Comparison of ENCODE assay signal across 2 cellular contexts in the genomic region with DNA sequence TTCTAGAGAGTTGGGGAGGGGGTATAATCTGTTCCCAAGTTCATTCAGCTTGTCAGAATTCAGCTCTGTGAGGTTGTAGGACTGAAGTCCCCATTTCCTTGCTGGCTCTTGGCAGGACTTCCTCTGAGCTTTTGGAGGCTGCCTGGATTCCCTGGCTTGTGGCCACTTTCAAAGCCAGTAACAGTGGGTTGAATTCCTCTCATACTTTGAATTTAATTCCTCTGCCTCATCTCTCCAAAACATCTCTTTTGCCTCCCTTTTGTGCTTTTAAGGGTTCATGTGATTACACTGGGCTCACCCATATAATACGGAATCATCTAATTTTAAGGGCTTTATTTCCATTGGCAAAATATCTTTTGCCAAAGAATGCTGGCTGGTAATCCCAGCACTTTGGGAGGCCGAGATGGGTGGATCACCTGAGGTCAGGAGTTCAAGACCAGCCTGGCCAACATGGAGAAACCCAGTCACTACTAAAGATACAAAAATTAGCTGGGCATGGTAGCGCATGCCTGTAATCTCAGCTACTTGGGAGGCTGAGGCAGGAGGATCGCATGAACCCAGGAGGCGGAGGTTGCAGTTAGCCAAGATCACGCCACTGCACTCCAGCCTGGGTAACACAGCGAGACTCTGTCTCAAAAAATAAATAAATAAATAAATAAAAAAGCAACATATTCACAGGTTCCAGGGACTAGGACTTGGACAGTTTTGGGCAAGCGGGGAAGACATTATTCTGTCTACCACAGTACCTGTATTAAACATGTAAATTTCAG.
TF ChIP-seq lines count a peak whose summit lies in the region.
"Not testable (repeated sequence)": the region's sequence is repeated elsewhere in the genome, so short reads cannot be mapped to it uniquely, and the experiment has no call there.

No MANE protein-coding gene starts in this region.

TF ChIP-seq in A549, 52 proteins besides CTCF, POLR2A, EP300 and RAD21:
- TF ChIP-seq E2F6 (IDR thresholded peaks at IDR 0.05; ENCODE audit: borderline replicate concordance, low read depth), result 0 out of 2 replicates have a peak, but pooled peaks have one; percentile 27
- peak; percentile 20; the same call in 1 of the 2 replicates for TF ChIP-seq GATA3 (IDR thresholded peaks at IDR 0.05; ENCODE audit: borderline replicate concordance)
- TF ChIP-seq MAX (IDR thresholded peaks at IDR 0.05), result peak; percentile 35; the same call in 1 of the 2 replicates

TF ChIP-seq in HepG2, 621 proteins besides CTCF, POLR2A, EP300 and RAD21:
- TF ChIP-seq GATA4 (IDR thresholded peaks at IDR 0.05; ENCODE audit: borderline replicate concordance, low read depth) (0 out of 2 replicates have a peak, but pooled peaks have one; percentile 3), YEATS4 (CRISPR knock-in tag; IDR thresholded peaks at IDR 0.05; ENCODE audit: borderline replicate concordance) (0 out of 2 replicates have a peak, but pooled peaks have one; percentile 29), HMGXB4 (CRISPR knock-in tag; IDR thresholded peaks at IDR 0.05; ENCODE audit: borderline replicate concordance in 1 of 2, low read depth in 1 of 2) (peak in 1 of 2 experiments; percentile 16; a peak in 1 of 4 replicates), ELF3 (CRISPR knock-in tag; IDR thresholded peaks at IDR 0.05) (peak; percentile 12; the same call in 1 of the 2 replicates), ZNF605 (CRISPR knock-in tag; IDR thresholded peaks at IDR 0.05) (peak; percentile 62; the same call in 1 of the 2 replicates), PHF21A (CRISPR knock-in tag; IDR thresholded peaks at IDR 0.05) (peak; percentile 14; the same call in 1 of the 2 replicates), ADNP (CRISPR knock-in tag; IDR thresholded peaks at IDR 0.05) (peak; percentile 16; the same call in 1 of the 2 replicates), ZNF652 (CRISPR knock-in tag; IDR thresholded peaks at IDR 0.05; ENCODE audit: borderline replicate concordance, low read depth) (0 out of 2 replicates have a peak, but pooled peaks have one; percentile 29), CREB1 (CRISPR knock-in tag; IDR thresholded peaks at IDR 0.05) (peak; percentile 52; the same call in 1 of the 2 replicates), ZBTB38 (CRISPR knock-in tag; IDR thresholded peaks at IDR 0.05) (peak; percentile 65; the same call in 1 of the 2 replicates), ZNF224 (CRISPR knock-in tag; IDR thresholded peaks at IDR 0.05) (peak; percentile 77; the same call in 1 of the 2 replicates), CREM (IDR thresholded peaks at IDR 0.05) (peak; percentile 22; the same call in 1 of the 2 replicates), PHF8 (CRISPR knock-in tag; IDR thresholded peaks at IDR 0.05) (0 out of 2 replicates have a peak, but pooled peaks have one; percentile 3), PLSCR1 (CRISPR knock-in tag; IDR thresholded peaks at IDR 0.05; ENCODE audit: borderline replicate concordance) (peak; percentile 16; the same call in 1 of the 2 replicates), ZNF7 (CRISPR knock-in tag; IDR thresholded peaks at IDR 0.05) (0 out of 2 replicates have a peak, but pooled peaks have one; percentile 34), ZNF879 (CRISPR knock-in tag; IDR thresholded peaks at IDR 0.05) (0 out of 2 replicates have a peak, but pooled peaks have one; percentile 10), ZMYM2 (CRISPR knock-in tag; IDR thresholded peaks at IDR 0.05) (peak; percentile 82; the same call in 1 of the 2 replicates), TEAD3 (CRISPR knock-in tag; optimal IDR thresholded peaks at IDR 0.05; ENCODE audit: borderline replicate concordance) (peak; percentile 81), CBX5 (CRISPR knock-in tag; IDR thresholded peaks at IDR 0.05; ENCODE audit: borderline replicate concordance) (0 out of 2 replicates have a peak, but pooled peaks have one; percentile 14), ZNF770 (CRISPR knock-in tag; IDR thresholded peaks at IDR 0.05) (peak; percentile 57; the same call in 1 of the 2 replicates), BCL3 (CRISPR knock-in tag; IDR thresholded peaks at IDR 0.05) (peak; percentile 31; the same call in 1 of the 2 replicates)
- TF ChIP-seq CREB1 (IDR thresholded peaks at IDR 0.05); CREM (CRISPR knock-in tag; IDR thresholded peaks at IDR 0.05): not testable (repeated sequence)
- TF ChIP-seq, protein P1, sequence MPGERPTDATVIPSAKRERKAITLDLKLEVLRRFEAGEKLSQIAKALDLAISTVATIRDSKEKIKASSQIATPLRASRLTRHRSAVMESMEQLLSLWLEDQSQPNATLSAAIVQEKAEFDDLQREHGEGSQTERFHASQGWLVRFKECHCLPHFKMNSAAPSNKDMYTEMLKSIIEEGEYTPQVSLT (CRISPR knock-in tag; IDR thresholded peaks at IDR 0.05; ENCODE audit: borderline replicate concordance, low read depth), result 0 out of 2 replicates have a peak, but pooled peaks have one; percentile 17
- TF ChIP-seq, protein P2, sequence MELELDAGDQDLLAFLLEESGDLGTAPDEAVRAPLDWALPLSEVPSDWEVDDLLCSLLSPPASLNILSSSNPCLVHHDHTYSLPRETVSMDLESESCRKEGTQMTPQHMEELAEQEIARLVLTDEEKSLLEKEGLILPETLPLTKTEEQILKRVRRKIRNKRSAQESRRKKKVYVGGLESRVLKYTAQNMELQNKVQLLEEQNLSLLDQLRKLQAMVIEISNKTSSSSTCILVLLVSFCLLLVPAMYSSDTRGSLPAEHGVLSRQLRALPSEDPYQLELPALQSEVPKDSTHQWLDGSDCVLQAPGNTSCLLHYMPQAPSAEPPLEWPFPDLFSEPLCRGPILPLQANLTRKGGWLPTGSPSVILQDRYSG (CRISPR knock-in tag; IDR thresholded peaks at IDR 0.05), result 0 out of 2 replicates have a peak, but pooled peaks have one; percentile 50
- TF ChIP-seq, protein P3, sequence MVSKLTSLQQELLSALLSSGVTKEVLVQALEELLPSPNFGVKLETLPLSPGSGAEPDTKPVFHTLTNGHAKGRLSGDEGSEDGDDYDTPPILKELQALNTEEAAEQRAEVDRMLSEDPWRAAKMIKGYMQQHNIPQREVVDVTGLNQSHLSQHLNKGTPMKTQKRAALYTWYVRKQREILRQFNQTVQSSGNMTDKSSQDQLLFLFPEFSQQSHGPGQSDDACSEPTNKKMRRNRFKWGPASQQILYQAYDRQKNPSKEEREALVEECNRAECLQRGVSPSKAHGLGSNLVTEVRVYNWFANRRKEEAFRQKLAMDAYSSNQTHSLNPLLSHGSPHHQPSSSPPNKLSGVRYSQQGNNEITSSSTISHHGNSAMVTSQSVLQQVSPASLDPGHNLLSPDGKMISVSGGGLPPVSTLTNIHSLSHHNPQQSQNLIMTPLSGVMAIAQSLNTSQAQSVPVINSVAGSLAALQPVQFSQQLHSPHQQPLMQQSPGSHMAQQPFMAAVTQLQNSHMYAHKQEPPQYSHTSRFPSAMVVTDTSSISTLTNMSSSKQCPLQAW (CRISPR knock-in tag; IDR thresholded peaks at IDR 0.05), result 0 out of 2 replicates have a peak, but pooled peaks have one; percentile 42
- TF ChIP-seq, protein P4, sequence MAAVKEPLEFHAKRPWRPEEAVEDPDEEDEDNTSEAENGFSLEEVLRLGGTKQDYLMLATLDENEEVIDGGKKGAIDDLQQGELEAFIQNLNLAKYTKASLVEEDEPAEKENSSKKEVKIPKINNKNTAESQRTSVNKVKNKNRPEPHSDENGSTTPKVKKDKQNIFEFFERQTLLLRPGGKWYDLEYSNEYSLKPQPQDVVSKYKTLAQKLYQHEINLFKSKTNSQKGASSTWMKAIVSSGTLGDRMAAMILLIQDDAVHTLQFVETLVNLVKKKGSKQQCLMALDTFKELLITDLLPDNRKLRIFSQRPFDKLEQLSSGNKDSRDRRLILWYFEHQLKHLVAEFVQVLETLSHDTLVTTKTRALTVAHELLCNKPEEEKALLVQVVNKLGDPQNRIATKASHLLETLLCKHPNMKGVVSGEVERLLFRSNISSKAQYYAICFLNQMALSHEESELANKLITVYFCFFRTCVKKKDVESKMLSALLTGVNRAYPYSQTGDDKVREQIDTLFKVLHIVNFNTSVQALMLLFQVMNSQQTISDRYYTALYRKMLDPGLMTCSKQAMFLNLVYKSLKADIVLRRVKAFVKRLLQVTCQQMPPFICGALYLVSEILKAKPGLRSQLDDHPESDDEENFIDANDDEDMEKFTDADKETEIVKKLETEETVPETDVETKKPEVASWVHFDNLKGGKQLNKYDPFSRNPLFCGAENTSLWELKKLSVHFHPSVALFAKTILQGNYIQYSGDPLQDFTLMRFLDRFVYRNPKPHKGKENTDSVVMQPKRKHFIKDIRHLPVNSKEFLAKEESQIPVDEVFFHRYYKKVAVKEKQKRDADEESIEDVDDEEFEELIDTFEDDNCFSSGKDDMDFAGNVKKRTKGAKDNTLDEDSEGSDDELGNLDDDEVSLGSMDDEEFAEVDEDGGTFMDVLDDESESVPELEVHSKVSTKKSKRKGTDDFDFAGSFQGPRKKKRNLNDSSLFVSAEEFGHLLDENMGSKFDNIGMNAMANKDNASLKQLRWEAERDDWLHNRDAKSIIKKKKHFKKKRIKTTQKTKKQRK (IDR thresholded peaks at IDR 0.05; ENCODE audit: low read length), result 0 out of 2 replicates have a peak, but pooled peaks have one; percentile 18
- TF ChIP-seq, protein P5, sequence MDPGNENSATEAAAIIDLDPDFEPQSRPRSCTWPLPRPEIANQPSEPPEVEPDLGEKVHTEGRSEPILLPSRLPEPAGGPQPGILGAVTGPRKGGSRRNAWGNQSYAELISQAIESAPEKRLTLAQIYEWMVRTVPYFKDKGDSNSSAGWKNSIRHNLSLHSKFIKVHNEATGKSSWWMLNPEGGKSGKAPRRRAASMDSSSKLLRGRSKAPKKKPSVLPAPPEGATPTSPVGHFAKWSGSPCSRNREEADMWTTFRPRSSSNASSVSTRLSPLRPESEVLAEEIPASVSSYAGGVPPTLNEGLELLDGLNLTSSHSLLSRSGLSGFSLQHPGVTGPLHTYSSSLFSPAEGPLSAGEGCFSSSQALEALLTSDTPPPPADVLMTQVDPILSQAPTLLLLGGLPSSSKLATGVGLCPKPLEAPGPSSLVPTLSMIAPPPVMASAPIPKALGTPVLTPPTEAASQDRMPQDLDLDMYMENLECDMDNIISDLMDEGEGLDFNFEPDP (CRISPR knock-in tag; conservative IDR thresholded peaks at IDR 0.05), result 0 out of 2 replicates have a peak, but pooled peaks have one; percentile 66
